In genomic region chr16:4402439-4403132, GRCh38 we compare ENCODE assay signal across 1 cellular context.
TF ChIP-seq lines count a peak whose summit lies in the region.

No MANE protein-coding gene starts in this region.

TF ChIP-seq in SK-N-SH treated with all-trans-retinoic acid at 6 μM for 48 hours, 23 proteins besides CTCF, POLR2A, EP300 and RAD21 (continued from another document):
- no peak for TF ChIP-seq CSRNP3 (CRISPR knock-in tag; IDR thresholded peaks at IDR 0.05)
TF ChIP-seq in SK-N-SH treated with all-trans-retinoic acid at 6 μM for 48 hours: peak in this region for 0.
